ENCODE assay signal across 28 cellular contexts in genomic region chr2:50786345-50786744, GRCh38.
DNase-seq lines count a peak whose midpoint lies in the region; ATAC-seq, FAIRE-seq and TF ChIP-seq lines count a peak whose summit lies in the region.
"Had no signal": no experiment of that assay in that cellular context is flagged by ENCODE, and none has a peak within 500 bp of the region (broad histone marks: within the 10 kb centered on the region; RNA-seq: fewer than 3 reads in every experiment).

No MANE protein-coding gene starts in this region.

- 67% methylated on average over 6 of the region's 6 CpGs for WGBS in prostate gland

- FAIRE-seq in D721Med (lab: Jason Lieb, UNC) (peak; percentile 97), kidney (lab: Jason Lieb, UNC) (no peak)
- FAIRE-seq: keratinocyte had no signal

- no peak overlapping the region for H3K27ac Mint-ChIP-seq in Caco-2 (ENCODE audit: unreplicated experiment)
- H3K27ac Mint-ChIP-seq: activated naive CD4-positive, alpha-beta T cell treated with anti-CD3 and anti-CD28 coated beads, Interleukin-2, amount 50 U/mL, for 24 hours; effector memory CD8-positive, alpha-beta T cell; naive B cell; stimulated activated naive B cell treated with anti-CD40 and anti-IgM and Interleukin-4, amounts not matched to agents 10 μg/mL and 1 μg/mL and 100 μg/mL, for 72 hours; T-helper 2 cell treated with Interferon-gamma antibody and Interleukin-4, amounts not matched to agents 5 μg/mL and 100 μg/mL, for 36 hours had no signal

- peaks cover 9% of the 10 kb centered on the region for H3K27me3 Mint-ChIP-seq in Caco-2 (ENCODE audit: insufficient read depth, unreplicated experiment)
- H3K27me3 Mint-ChIP-seq: activated naive CD4-positive, alpha-beta T cell treated with anti-CD3 and anti-CD28 coated beads, Interleukin-2, amount 50 U/mL, for 24 hours; effector memory CD8-positive, alpha-beta T cell; naive B cell; stimulated activated naive B cell treated with anti-CD40 and anti-IgM and Interleukin-4, amounts not matched to agents 10 μg/mL and 1 μg/mL and 100 μg/mL, for 72 hours had no signal

- no peaks in the 10 kb centered on the region for H4K20me1 ChIP-seq in PC-3 (ENCODE audit: low read length)

- ATAC-seq in PC-3 (no peak), HG03342 (IDR thresholded peaks at IDR 0.05; ENCODE audit: unreplicated experiment) (no peak)
- ATAC-seq: activated CD4-positive, CD25-positive, alpha-beta regulatory T cell treated with anti-CD3 and anti-CD28 coated beads, Interleukin-2, amount 50 U/mL, for 24 hours; activated T-cell treated with anti-CD3 and anti-CD28 coated beads, Interleukin-2, amount 50 U/mL, for 4 hours; effector memory CD8-positive, alpha-beta T cell; stimulated activated naive B cell treated with anti-CD40 and anti-IgM and Interleukin-4, amounts not matched to agents 10 μg/mL and 1 μg/mL and 100 μg/mL, for 72 hours had no signal

- no peaks in the 10 kb centered on the region for H3K9me2 ChIP-seq in PC-3 (replicated peaks; ENCODE audit: low read length)

- CTCF ChIA-PET in PC-3 (lab: Charles Lee) (no interaction called here), Caco-2 (lab: Charles Lee) (no interaction called here)

- no peaks in the 10 kb centered on the region for H3K9me3 ChIP-seq in PC-3 (ENCODE audit: low read length)
- H3K9me3 ChIP-seq in kidney (ENCODE audit: control insufficient read depth in 1 of 2, low read length in 2 of 2) = no peaks in the 10 kb centered on the region
- H3K9me3 ChIP-seq in prostate gland = no peaks in the 10 kb centered on the region
- no peaks in the 10 kb centered on the region for H3K9me3 ChIP-seq in Caco-2
- H3K9me3 ChIP-seq: ovary, sigmoid colon had no signal

- H3K4me3 Mint-ChIP-seq in Caco-2 (ENCODE audit: unreplicated experiment) = no peak overlapping the region
- H3K4me3 Mint-ChIP-seq: activated naive CD4-positive, alpha-beta T cell treated with anti-CD3 and anti-CD28 coated beads, Interleukin-2, amount 50 U/mL, for 24 hours; activated T-cell treated with anti-CD3 and anti-CD28 coated beads, Interleukin-2, amount 50 U/mL, for 4 hours; effector memory CD8-positive, alpha-beta T cell; naive B cell; stimulated activated naive B cell treated with anti-CD40 and anti-IgM and Interleukin-4, amounts not matched to agents 10 μg/mL and 1 μg/mL and 100 μg/mL, for 72 hours; T-helper 2 cell treated with Interferon-gamma antibody and Interleukin-4, amounts not matched to agents 5 μg/mL and 100 μg/mL, for 36 hours had no signal

- H3K36me3 Mint-ChIP-seq in Caco-2 (ENCODE audit: insufficient read depth, unreplicated experiment) = no peaks in the 10 kb centered on the region
- H3K36me3 Mint-ChIP-seq: activated naive CD4-positive, alpha-beta T cell treated with anti-CD3 and anti-CD28 coated beads, Interleukin-2, amount 50 U/mL, for 24 hours; naive B cell; stimulated activated naive B cell treated with anti-CD40 and anti-IgM and Interleukin-4, amounts not matched to agents 10 μg/mL and 1 μg/mL and 100 μg/mL, for 72 hours had no signal

- no peaks in the 10 kb centered on the region for H3K4me1 ChIP-seq in PC-3 (ENCODE audit: insufficient read depth, low read length)
- no peaks in the 10 kb centered on the region for H3K4me1 ChIP-seq in kidney (ENCODE audit: control insufficient read depth in 1 of 2, insufficient read depth in 1 of 2, low read depth in 1 of 2, low read length in 2 of 2)
- H3K4me1 ChIP-seq in prostate gland (replicated peaks) = no peaks in the 10 kb centered on the region
- H3K4me1 ChIP-seq in Caco-2 = no peaks in the 10 kb centered on the region
- H3K4me1 ChIP-seq: SJSA1 had no signal

- H2AFZ ChIP-seq in PC-3 (ENCODE audit: low read length) = no peak overlapping the region
- H2AFZ ChIP-seq: hepatocyte had no signal

- TF ChIP-seq CTCF in D721Med (IDR thresholded peaks at IDR 0.05; ENCODE audit: insufficient read depth, missing control alignments) (peak; percentile 67), PC-3 (conservative IDR thresholded peaks at IDR 0.05; ENCODE audit: low read depth, low read length) (peak; percentile 35; the same call in 1 of the 2 replicates), kidney (IDR thresholded peaks at IDR 0.05; ENCODE audit: borderline replicate concordance, extremely low read depth, insufficient read depth) (peak; percentile 29), prostate gland (IDR thresholded peaks at IDR 0.05) (no peak), Caco-2 (IDR thresholded peaks at IDR 0.05; ENCODE audit: insufficient read depth in 1 of 2, low read depth in 1 of 2, low read length in 1 of 2, severe bottlenecking in 1 of 2, unreplicated experiment in 1 of 2) (peak in 1 of 2 experiments; percentile 12)

- H3F3A ChIP-seq in PC-3 (ENCODE audit: low read length, unreplicated experiment) = no peaks in the 10 kb centered on the region

- H3K36me3 ChIP-seq in PC-3 (ENCODE audit: low read depth, low read length) (no peaks in the 10 kb centered on the region), kidney (ENCODE audit: control insufficient read depth in 1 of 2, insufficient read depth in 2 of 2, low read length in 2 of 2) (no peaks in the 10 kb centered on the region), prostate gland (no peaks in the 10 kb centered on the region), Caco-2 (ENCODE audit: control insufficient read depth, insufficient read depth, low read length) (no peaks in the 10 kb centered on the region)
- H3K36me3 ChIP-seq: ovary, sigmoid colon, SJSA1 had no signal

- no peak overlapping the region for H3K9ac ChIP-seq in PC-3 (ENCODE audit: low read length)
- no peak overlapping the region for H3K9ac ChIP-seq in kidney (ENCODE audit: low read length in 2 of 2)

- H3K9me3 Mint-ChIP-seq in Caco-2 (ENCODE audit: unreplicated experiment) = no peaks in the 10 kb centered on the region
- H3K9me3 Mint-ChIP-seq: activated naive CD4-positive, alpha-beta T cell treated with anti-CD3 and anti-CD28 coated beads, Interleukin-2, amount 50 U/mL, for 24 hours had no signal

- DNase-seq in D721Med (ENCODE audit: insufficient read length, low spot score) (peak; percentile 29), NAMALWA (ENCODE audit: low spot score) (peak; percentile 8), PC-3 (no peak), kidney (no peak), NCI-H345 treated with DMSO at 0.1 percent for 48 hours (lab: John Stamatoyannopoulos, UW; ENCODE audit: unreplicated experiment) (no peak), prostate gland (ENCODE audit: low spot score) (no peak), Caco-2 (no peak)
- DNase-seq: activated T-cell treated with anti-CD3 and anti-CD28 coated beads, Interleukin-2, amount 50 U/mL, for 4 hours; COR-L47; effector memory CD8-positive, alpha-beta T cell; GDM1; HCEC 1CT; IMR-90; mammary epithelial cell; MM.1S; naive B cell; NCI-H187; NCI-H510A; ovary; sigmoid colon; stimulated activated naive B cell treated with anti-CD40 and anti-IgM and Interleukin-4, amounts not matched to agents 10 μg/mL and 1 μg/mL and 100 μg/mL, for 72 hours had no signal

- H3K4me3 ChIP-seq in PC-3 (ENCODE audit: low read length) = no peak overlapping the region
- H3K4me3 ChIP-seq in kidney (ENCODE audit: low read length in 2 of 2) = no peak overlapping the region
- H3K4me3 ChIP-seq in prostate gland = no peak overlapping the region
- no peak overlapping the region for H3K4me3 ChIP-seq in Caco-2 (ENCODE audit: low read depth, low read length)
- H3K4me3 ChIP-seq: hepatocyte, ovary, sigmoid colon, SJSA1 had no signal

- intact Hi-C loops in PC-3 (cut with micrococcal nuclease) (no loop called here), kidney (cut with DNase I) (no loop called here), prostate gland (cut with DNase I) (no loop called here), Caco-2 (cut with micrococcal nuclease; ENCODE audit: unreplicated experiment) (no loop called here)

- no peaks in the 10 kb centered on the region for H3K79me2 ChIP-seq in PC-3 (ENCODE audit: low read length)
- H3K79me2 ChIP-seq: hepatocyte had no signal

- H3K27ac ChIP-seq in PC-3 (ENCODE audit: low read length) (no peak overlapping the region), kidney (ENCODE audit: low read depth in 2 of 2, low read length in 2 of 2) (no peak overlapping the region), prostate gland (no peak overlapping the region)
- H3K27ac ChIP-seq: hepatocyte, ovary, sigmoid colon, SJSA1 had no signal

- no TSS peak for BruUV-seq in PC-3 (replicated peaks; lab: Mats Ljungman, UMichigan)
- no TSS peak for BruUV-seq in Caco-2 (replicated peaks; lab: Mats Ljungman, UMichigan)

- H3K27me3 ChIP-seq in PC-3 (ENCODE audit: low read length) = no peaks in the 10 kb centered on the region
- no peaks in the 10 kb centered on the region for H3K27me3 ChIP-seq in prostate gland (replicated peaks; ENCODE audit: insufficient read depth)
- H3K27me3 ChIP-seq in Caco-2 (replicated peaks; ENCODE audit: control insufficient read depth, insufficient read depth, low read length) = no peaks in the 10 kb centered on the region
- H3K27me3 ChIP-seq: hepatocyte, ovary, sigmoid colon, SJSA1 had no signal

- TF ChIP-seq POLR2A in prostate gland (IDR thresholded peaks at IDR 0.05) = no peak

- no peak overlapping the region for H3K4me2 ChIP-seq in PC-3 (ENCODE audit: low read length)
- H3K4me2 ChIP-seq: hepatocyte had no signal

- H3K4me1 Mint-ChIP-seq in Caco-2 (ENCODE audit: low read depth, unreplicated experiment) = no peaks in the 10 kb centered on the region
- H3K4me1 Mint-ChIP-seq: activated naive CD4-positive, alpha-beta T cell treated with anti-CD3 and anti-CD28 coated beads, Interleukin-2, amount 50 U/mL, for 24 hours; naive B cell; stimulated activated naive B cell treated with anti-CD40 and anti-IgM and Interleukin-4, amounts not matched to agents 10 μg/mL and 1 μg/mL and 100 μg/mL, for 72 hours had no signal

- POLR2A ChIA-PET in PC-3 (lab: Charles Lee; ENCODE audit: unreplicated experiment) (no interaction called here), Caco-2 (lab: Charles Lee) (no interaction called here)

Comparison
In these comparisons a context has a peak if more than half of its experiments do, and no peak if none do; other contexts are left out.
1. DNase-seq: peak in D721Med (single experiment) and NAMALWA (single experiment); none in PC-3 (single experiment), kidney (single experiment), NCI-H345 treated with DMSO at 0.1 percent for 48 hours (single experiment), prostate gland (single experiment) and Caco-2 (0 of 2).
2. CTCF ChIP-seq: peak in D721Med (single experiment), PC-3 (single experiment) and kidney (single experiment); none in prostate gland (0 of 4).